8 cellular contexts compared by ENCODE assay signal in genomic region chr11:35146074-35146521, GRCh38. TPM values are rescaled to one million over a fixed set of nuclear protein-coding genes. Genes with fewer than 3 reads are reported as not detected.
DNase-seq lines count a peak whose midpoint lies in the region; ATAC-seq lines count a peak whose summit lies in the region.

No MANE protein-coding gene starts in this region.

- DNase-seq in activated T-cell treated with anti-CD3 and anti-CD28 coated beads, Interleukin-2, amount 50 U/mL, for 4 hours = peak; percentile 79
- DNase-seq in stimulated activated CD4-positive, alpha-beta T cell treated with anti-CD3 and anti-CD28 coated beads, Interleukin-15, amount 100 ng/mL, for 48 hours (ENCODE audit: low read depth in 2 of 2) = peak; percentile 79 to 80
- DNase-seq in midbrain (lab: John Stamatoyannopoulos, UW) (no peak), ureter (ENCODE audit: low spot score) (no peak)

- no peaks in the 10 kb centered on the region for H3K27me3 Mint-ChIP-seq in activated T-cell treated with anti-CD3 and anti-CD28 coated beads, Interleukin-2, amount 50 U/mL, for 4 hours (ENCODE audit: low read depth)

- ATAC-seq in GM18870 (IDR thresholded peaks at IDR 0.05; ENCODE audit: unreplicated experiment) (peak; percentile 28), HG03378 (IDR thresholded peaks at IDR 0.05; ENCODE audit: unreplicated experiment) (peak; percentile 34), GM19324 (IDR thresholded peaks at IDR 0.05; ENCODE audit: low FRiP score, unreplicated experiment) (no peak), HG03196 (IDR thresholded peaks at IDR 0.05; ENCODE audit: unreplicated experiment) (no peak)
- peak; percentile 64 to 65 for ATAC-seq in activated T-cell treated with anti-CD3 and anti-CD28 coated beads, Interleukin-2, amount 50 U/mL, for 4 hours

- peaks cover 75% of the 10 kb centered on the region for H3K36me3 Mint-ChIP-seq in activated T-cell treated with anti-CD3 and anti-CD28 coated beads, Interleukin-2, amount 50 U/mL, for 4 hours (ENCODE audit: insufficient read depth)

- H3K4me3 Mint-ChIP-seq in activated T-cell treated with anti-CD3 and anti-CD28 coated beads, Interleukin-2, amount 50 U/mL, for 4 hours = peak overlapping the region; percentile 97

- peaks cover 87% of the 10 kb centered on the region for H3K4me1 Mint-ChIP-seq in activated T-cell treated with anti-CD3 and anti-CD28 coated beads, Interleukin-2, amount 50 U/mL, for 4 hours (ENCODE audit: low read depth)

- H3K9me3 Mint-ChIP-seq in activated T-cell treated with anti-CD3 and anti-CD28 coated beads, Interleukin-2, amount 50 U/mL, for 4 hours = no peaks in the 10 kb centered on the region

RNA-seq across cellular contexts. Expression of gene CD44, which starts 7.1 kb away (rescaled TPM):
- total RNA-seq in activated T-cell treated with anti-CD3 and anti-CD28 coated beads, Interleukin-2, amount 50 U/mL, for 4 hours = 100 to 1,000 TPM; 468 to 781 (median 646) TPM
- total RNA-seq in ureter = 348 TPM

Comparison
In these comparisons a context has a peak if more than half of its experiments do, and no peak if none do; other contexts are left out.
1. ATAC-seq: peak in GM18870 (single experiment), HG03378 (single experiment) and activated T-cell treated with anti-CD3 and anti-CD28 coated beads, Interleukin-2, amount 50 U/mL, for 4 hours (2 of 2); none in GM19324 (single experiment) and HG03196 (single experiment).
2. DNase-seq: peak in activated T-cell treated with anti-CD3 and anti-CD28 coated beads, Interleukin-2, amount 50 U/mL, for 4 hours (single experiment) and stimulated activated CD4-positive, alpha-beta T cell treated with anti-CD3 and anti-CD28 coated beads, Interleukin-15, amount 100 ng/mL, for 48 hours (2 of 2); none in midbrain (single experiment) and ureter (single experiment).